Comparison of ENCODE assay signal across 7 cellular contexts in genomic region chr21:36321325-36322082, GRCh38. TPM values are rescaled to one million over a fixed set of nuclear protein-coding genes. Genes with fewer than 3 reads are reported as not detected.
DNase-seq lines count a peak whose midpoint lies in the region; ATAC-seq, FAIRE-seq and TF ChIP-seq lines count a peak whose summit lies in the region.

No MANE protein-coding gene starts in this region.

- CTCF ChIA-PET in H1 (lab: Charles Lee; ENCODE audit: partially characterized antibody), result interaction anchor here (0.6 to 5.9 kb wide), 7 partner anchors 10 to 198 kb away, joined by 3 to 33 read pairs (median 5); no protein-coding TSS in a partner anchor

- no peak overlapping the region for H2BK5ac ChIP-seq in H1 (ENCODE audit: low read depth, low read length)

- no peak overlapping the region for H2BK20ac ChIP-seq in H1 (ENCODE audit: low read length)

- H3K4me3 ChIP-seq in DOHH2 (ENCODE audit: low read length) (peak overlapping the region; percentile 74), H1 (ENCODE audit: extremely low read depth in 1 of 4, insufficient read depth in 2 of 4, low read depth in 3 of 4, low read length in 4 of 4) (peak overlapping the region; percentile 77 to 97 (median 83))

- H3K79me2 ChIP-seq in DOHH2 (ENCODE audit: control insufficient read depth, low read length) (peaks cover 60% of the 10 kb centered on the region), H1 (ENCODE audit: control insufficient read depth in 1 of 2, insufficient read depth in 2 of 2, low read length in 2 of 2) (peaks cover 50 to 60% of the 10 kb centered on the region in 2 experiments)

- no peak overlapping the region for H3K23ac ChIP-seq in H1 (ENCODE audit: insufficient read length)

- no peaks in the 10 kb centered on the region for H3K9me2 ChIP-seq in DOHH2 (replicated peaks; ENCODE audit: control insufficient read depth, low read length)

- no peak overlapping the region for H2BK15ac ChIP-seq in H1 (ENCODE audit: low read length)

- H3K4me2 ChIP-seq in DOHH2 (ENCODE audit: low read length) (peak overlapping the region; percentile 85), H1 (ENCODE audit: insufficient read depth in 1 of 2, low read depth in 2 of 2, low read length in 2 of 2) (peak overlapping the region; percentile 65 to 84)

- H4K5ac ChIP-seq in H1 (ENCODE audit: insufficient read length, low read depth, low read length), result no peak overlapping the region

- H3K79me1 ChIP-seq in H1 (ENCODE audit: low read depth, low read length), result no peaks in the 10 kb centered on the region

- in situ Hi-C loops in KBM-7 (cut with MboI; ENCODE audit: low pct_unique_long_range_greater_than_20kb, low sequenced_read_pairs), result no loop called here

- no peak overlapping the region for H2AFZ ChIP-seq in H1 (ENCODE audit: low read length)

- intact Hi-C loops in sciatic nerve (cut with DNase I), result loop anchor here (5.0 kb wide), 1 partner anchor 689 kb away; no protein-coding TSS in a partner anchor

- TF ChIP-seq CTCF in DOHH2 (IDR thresholded peaks at IDR 0.05; ENCODE audit: low read depth, low read length, poor library complexity, severe bottlenecking), result no peak
- TF ChIP-seq CTCF in H1 (IDR thresholded peaks at IDR 0.05; ENCODE audit: control extremely low read depth in 1 of 3, insufficient read depth in 1 of 3, low read depth in 1 of 3, low read length in 3 of 3), result no peak

- peaks cover 4% of the 10 kb centered on the region for H3K23me2 ChIP-seq in H1 (ENCODE audit: low read depth, low read length)

- H3K27ac ChIP-seq in DOHH2 (ENCODE audit: low read depth, low read length) (peak overlapping the region; percentile 49), H1 (ENCODE audit: low read depth, low read length) (no peak overlapping the region)

- peak overlapping the region; percentile 45 to 86 (median 63) for H3K9ac ChIP-seq in H1 (replicated peaks in 1 of 4; ENCODE audit: extremely low read depth in 1 of 4, low read depth in 3 of 4, low read length in 3 of 4)

- H3K27me3 ChIP-seq in DOHH2 (ENCODE audit: control insufficient read depth, low read length), result no peaks in the 10 kb centered on the region
- H3K27me3 ChIP-seq in H1 (replicated peaks in 1 of 4; ENCODE audit: control insufficient read depth in 3 of 4, extremely low read depth in 1 of 4, insufficient read depth in 3 of 4, low read length in 3 of 4), result no peaks in the 10 kb centered on the region

- H3K14ac ChIP-seq in H1 (ENCODE audit: insufficient read length), result no peak overlapping the region

- DNase-seq in KBM-7, result peak; percentile 64
- peak; percentile 39 for DNase-seq in SW480 (ENCODE audit: low spot score)
- DNase-seq in H1 (ENCODE audit: low read depth in 1 of 2, low spot score in 2 of 2), result no peak
- DNase-seq in myocyte (ENCODE audit: low read depth), result peak; percentile 78
- DNase-seq in sciatic nerve (ENCODE audit: low spot score), result no peak

- no peak; a peak in 1 of 3 replicates for TF ChIP-seq POLR2A in H1 (IDR thresholded peaks at IDR 0.05; ENCODE audit: control extremely low read depth in 1 of 2, low read depth in 2 of 2, low read length in 2 of 2)

- no peaks in the 10 kb centered on the region for H3K9me3 ChIP-seq in DOHH2 (ENCODE audit: control insufficient read depth, insufficient read depth, low read length)
- H3K9me3 ChIP-seq in H1 (ENCODE audit: insufficient read depth in 2 of 2, low read depth in 1 of 2, low read length in 1 of 2), result no peaks in the 10 kb centered on the region

- POLR2A ChIA-PET in H1 (lab: Charles Lee; ENCODE audit: partially characterized antibody), result interaction anchor here (0.9 to 2.7 kb wide), 4 partner anchors 18 to 261 kb away, joined by 4 to 20 read pairs (median 5); no protein-coding TSS in a partner anchor

- H4K20me1 ChIP-seq in DOHH2 (ENCODE audit: control insufficient read depth, insufficient read depth, low read depth, low read length) (no peaks in the 10 kb centered on the region), H1 (replicated peaks in 1 of 2; ENCODE audit: control insufficient read depth in 1 of 2, insufficient read depth in 2 of 2, low read length in 2 of 2) (peaks cover 0 to 4% of the 10 kb centered on the region in 2 experiments)

- H4K91ac ChIP-seq in H1 (replicated peaks; ENCODE audit: insufficient read length, low read length), result no peak overlapping the region

- H3K4me1 ChIP-seq in DOHH2 (ENCODE audit: control insufficient read depth, low read length) (peaks cover 36% of the 10 kb centered on the region), H1 (replicated peaks in 1 of 4; ENCODE audit: control insufficient read depth in 3 of 4, insufficient read depth in 4 of 4, low read length in 3 of 4) (peaks cover 0 to 7% (median 2%) of the 10 kb centered on the region in 4 experiments; a peak in 4 of 7 replicates)

- H2BK12ac ChIP-seq in H1 (ENCODE audit: low read depth, low read length), result no peak overlapping the region

- ATAC-seq in HG03139 (IDR thresholded peaks at IDR 0.05; ENCODE audit: unreplicated experiment) (no peak), sciatic nerve (no peak)

- WGBS in H1 (ENCODE audit: extremely low coverage in 1 of 2, insufficient coverage in 1 of 2, insufficient read length in 1 of 2, insufficient replicate concordance in 2 of 2, low coverage in 1 of 2, low lambda C conversion rate in 2 of 2, missing lambda C conversion rate in 1 of 2), 2 experiments, result 14% methylated on average over 7 of the region's 8 CpGs; no CpG with 5 or more reads in 1 of the 2 experiments

- peaks cover 4% of the 10 kb centered on the region; the same call in 1 of the 2 replicates for H3F3A ChIP-seq in DOHH2 (ENCODE audit: control insufficient read depth, insufficient read depth)

- peak; percentile 36 for FAIRE-seq in H1 (lab: Jason Lieb, UNC)

- no peak overlapping the region for H3K56ac ChIP-seq in H1 (replicated peaks; ENCODE audit: insufficient read length, low read depth, low read length)

- H2AK5ac ChIP-seq in H1 (ENCODE audit: low read depth, low read length), result no peak overlapping the region

- H3K36me3 ChIP-seq in DOHH2 (ENCODE audit: control insufficient read depth, low read length) (peaks cover 12% of the 10 kb centered on the region), H1 (ENCODE audit: control insufficient read depth in 2 of 4, insufficient read depth in 4 of 4, low read length in 3 of 4) (peaks cover 0 to 2% (median 0%) of the 10 kb centered on the region in 4 experiments; a peak in 1 of 8 replicates)

- no peak for TF ChIP-seq RAD21 in H1 (IDR thresholded peaks at IDR 0.05 in 1 of 2, conservative IDR thresholded peaks at IDR 0.05 in 1 of 2; ENCODE audit: low read depth in 2 of 2, low read length in 2 of 2)

- H3K4ac ChIP-seq in H1 (replicated peaks; ENCODE audit: insufficient read length, low read depth, low read length), result no peak overlapping the region

- no peak overlapping the region for H2BK120ac ChIP-seq in H1 (replicated peaks; ENCODE audit: low read depth, low read length)

- H3K18ac ChIP-seq in H1 (ENCODE audit: extremely low read depth, low read length), result no peak overlapping the region

- TF ChIP-seq EP300 in H1 (IDR thresholded peaks at IDR 0.05; ENCODE audit: borderline replicate concordance in 1 of 2, low read depth in 2 of 2, low read length in 2 of 2), result no peak

- no peak overlapping the region for H4K8ac ChIP-seq in H1 (ENCODE audit: extremely low read depth, insufficient read depth, low read length)

TF ChIP-seq in H1, 55 proteins besides CTCF, POLR2A, EP300 and RAD21:
- TF ChIP-seq CTBP2 (IDR thresholded peaks at IDR 0.05; ENCODE audit: borderline replicate concordance, insufficient read depth, insufficient read length, low read length), result no peak
- no peak for TF ChIP-seq SP2 (IDR thresholded peaks at IDR 0.05; ENCODE audit: low read length)
- TF ChIP-seq POLR2AphosphoS5 (IDR thresholded peaks at IDR 0.05; ENCODE audit: low read depth, low read length), result 0 out of 2 replicates have a peak, but pooled peaks have one; percentile 23
- TF ChIP-seq TAF1 (IDR thresholded peaks at IDR 0.05; ENCODE audit: low read depth, low read length), result 0 out of 2 replicates have a peak, but pooled peaks have one; percentile 36
- peak; percentile 52; the same call in 1 of the 2 replicates for TF ChIP-seq MAX (IDR thresholded peaks at IDR 0.05)
- no peak for TF ChIP-seq BRCA1 (IDR thresholded peaks at IDR 0.05; ENCODE audit: low read depth, low read length)
- no peak for TF ChIP-seq SP1 (IDR thresholded peaks at IDR 0.05; ENCODE audit: low read depth, low read length)
- TF ChIP-seq SIN3A (conservative IDR thresholded peaks at IDR 0.05 in 1 of 2, IDR thresholded peaks at IDR 0.05 in 1 of 2; ENCODE audit: low read depth in 1 of 2, low read length in 2 of 2), result 0 out of 4 replicates have a peak, but pooled peaks of 1 of the 2 experiments have one; percentile 52

RNA-seq across cellular contexts. Expression of gene MORC3, which starts 1.5 kb away (rescaled TPM):
- total RNA-seq in H1 (2021; fragmentation: NEBNext Ultra II Directional; extraction: Animal tissue kit (Norgen Biotek cat#: 25700)), result 20.4 and 23.9 TPM in 2 replicates
- 3.3 and 5.0 TPM in 2 replicates for polyA plus RNA-seq in H1 (2011; rRNA removed)
- 7.3 TPM for polyA plus RNA-seq in H1 (2011; cell fraction: cytosol; rRNA removed)
- 3.6 TPM for polyA plus RNA-seq in H1 (2011; cell fraction: nucleus; rRNA removed)
- 5.4 to 14.2 TPM (median 8.2 TPM) in 4 replicates for polyA plus RNA-seq in H1 (2012, experiment 1 of 2)
- 0.63 TPM for polyA plus RNA-seq in H1 (2012, experiment 2 of 2)
- 10.0 TPM for polyA plus RNA-seq in H1 (2013, experiment 1 of 2)
- polyA plus RNA-seq in H1 (2013, experiment 2 of 2), result 10.1 TPM
- 11.5 and 15.9 TPM in 2 replicates for polyA minus RNA-seq in H1 (2011; rRNA and poly(A)+ RNA removed)
- 9.2 TPM for polyA minus RNA-seq in H1 (2011; cell fraction: cytosol; rRNA and poly(A)+ RNA removed)
- 22.6 TPM for polyA minus RNA-seq in H1 (2011; cell fraction: nucleus; rRNA and poly(A)+ RNA removed)
- total RNA-seq in myocyte (31.5 and 37.0 TPM in 2 replicates), sciatic nerve (58.8 TPM)
- 7.7 TPM for polyA plus RNA-seq in myocyte (2012)

Comparison
In these comparisons a context has a peak if more than half of its experiments do, and no peak if none do; other contexts are left out.
1. DNase-seq: peak in KBM-7 (single experiment), SW480 (single experiment) and myocyte (single experiment); none in H1 (0 of 2) and sciatic nerve (single experiment).